ENCODE assay signal across 9 cellular contexts in the genomic region with DNA sequence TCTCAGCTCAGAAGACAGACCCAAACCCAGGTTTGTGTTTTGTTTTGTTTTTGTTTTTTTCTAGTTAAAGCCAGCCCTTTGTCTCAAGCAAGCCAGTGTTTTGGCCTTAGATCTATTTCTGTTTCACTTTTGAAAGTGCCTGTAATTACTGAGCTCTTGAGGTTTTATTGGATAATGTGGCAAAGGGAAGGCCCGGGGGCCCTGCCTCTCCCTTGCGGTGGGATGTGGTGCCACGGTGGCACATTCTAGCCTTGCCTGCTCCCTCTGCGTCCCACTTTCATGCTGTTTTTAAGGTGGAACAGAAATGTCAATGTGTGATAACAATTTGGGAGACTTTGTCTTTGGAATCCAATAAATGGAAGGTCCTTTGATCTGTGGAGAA. TPM values are rescaled to one million over a fixed set of nuclear protein-coding genes. Genes with fewer than 3 reads are reported as not detected.
DNase-seq lines count a peak whose midpoint lies in the region; ATAC-seq and TF ChIP-seq lines count a peak whose summit lies in the region.
"Had no signal": no experiment of that assay in that cellular context is flagged by ENCODE, and none has a peak within 500 bp of the region (broad histone marks: within the 10 kb centered on the region; RNA-seq: fewer than 3 reads in every experiment).

No MANE protein-coding gene starts in this region.

- H3K4me3 Mint-ChIP-seq in activated CD8-positive, alpha-beta memory T cell treated with anti-CD3 and anti-CD28 coated beads, Interleukin-2, amount 10 ng/mL, durations not matched to agents 7 days and 5 days = peak overlapping the region; percentile 97
- H3K4me3 Mint-ChIP-seq in activated CD4-positive, alpha-beta T cell treated with anti-CD3 and anti-CD28 coated beads, Interleukin-2, amount 10 ng/mL, durations not matched to agents 7 days and 5 days = peak overlapping the region; percentile 97
- H3K4me3 Mint-ChIP-seq in stimulated activated naive CD8-positive, alpha-beta T cell treated with anti-CD3 and anti-CD28 coated beads, Interleukin-15, Interleukin-2, amounts not matched to agents 100 ng/mL and 50 ng/mL, for 24 hours = peak overlapping the region; percentile 97

- no peak for ATAC-seq in activated CD8-positive, alpha-beta memory T cell treated with anti-CD3 and anti-CD28 coated beads, Interleukin-2, amount 10 ng/mL, durations not matched to agents 7 days and 5 days
- ATAC-seq: left lobe of liver had no signal

- POLR2A ChIA-PET in activated CD4-positive, alpha-beta T cell treated with anti-CD3 and anti-CD28 coated beads, Interleukin-2, amount 10 ng/mL, durations not matched to agents 7 days and 5 days (lab: Charles Lee) = interaction anchor here (0.6 to 1.3 kb wide), 2 partner anchors 27 to 103 kb away, joined by 3 to 8 read pairs; no protein-coding TSS in a partner anchor

- no peak for TF ChIP-seq POLR2A in lower leg skin (IDR thresholded peaks at IDR 0.05)

- intact Hi-C loops in lower leg skin (cut with DNase I; ENCODE audit: low total_unique reads) = no loop called here
- intact Hi-C loops in posterior cingulate gyrus (cut with DNase I) = loop anchor here (10.0 kb wide), 1 partner anchor 180 kb away; a partner anchor contains a TSS

- peak overlapping the region; percentile 79 to 80 for H3K4me3 ChIP-seq in foreskin fibroblast (ENCODE audit: low read depth in 1 of 2, low read length in 2 of 2)
- no peak overlapping the region for H3K4me3 ChIP-seq in lower leg skin (ENCODE audit: low read depth, poor library complexity, severe bottlenecking)

- peak; percentile 78 for DNase-seq in activated CD8-positive, alpha-beta memory T cell treated with anti-CD3 and anti-CD28 coated beads, Interleukin-2, amount 10 ng/mL, durations not matched to agents 7 days and 5 days
- DNase-seq in activated CD8-positive, alpha-beta memory T cell treated with anti-CD3 and anti-CD28 coated beads, Interleukin-2, amount 50 U/mL, for 48 hours = no peak
- DNase-seq in activated CD4-positive, alpha-beta T cell treated with anti-CD3 and anti-CD28 coated beads, Interleukin-2, amount 10 ng/mL, durations not matched to agents 7 days and 5 days = peak; percentile 77
- DNase-seq in foreskin fibroblast (no peak), HK-2 (ENCODE audit: unreplicated experiment) (no peak), lower leg skin (ENCODE audit: low spot score in 2 of 2) (no peak), posterior cingulate gyrus (no peak)

- peaks cover 45% of the 10 kb centered on the region for H3K4me1 Mint-ChIP-seq in activated CD8-positive, alpha-beta memory T cell treated with anti-CD3 and anti-CD28 coated beads, Interleukin-2, amount 10 ng/mL, durations not matched to agents 7 days and 5 days
- peaks cover 63% of the 10 kb centered on the region for H3K4me1 Mint-ChIP-seq in activated CD4-positive, alpha-beta T cell treated with anti-CD3 and anti-CD28 coated beads, Interleukin-2, amount 10 ng/mL, durations not matched to agents 7 days and 5 days
- peaks cover 80% of the 10 kb centered on the region for H3K4me1 Mint-ChIP-seq in stimulated activated naive CD8-positive, alpha-beta T cell treated with anti-CD3 and anti-CD28 coated beads, Interleukin-15, Interleukin-2, amounts not matched to agents 100 ng/mL and 50 ng/mL, for 24 hours (ENCODE audit: low read depth)

- peaks cover 2% of the 10 kb centered on the region for H3K36me3 Mint-ChIP-seq in activated CD8-positive, alpha-beta memory T cell treated with anti-CD3 and anti-CD28 coated beads, Interleukin-2, amount 10 ng/mL, durations not matched to agents 7 days and 5 days
- H3K36me3 Mint-ChIP-seq in activated CD4-positive, alpha-beta T cell treated with anti-CD3 and anti-CD28 coated beads, Interleukin-2, amount 10 ng/mL, durations not matched to agents 7 days and 5 days (ENCODE audit: low read depth) = peaks cover 12% of the 10 kb centered on the region
- peaks cover 6% of the 10 kb centered on the region for H3K36me3 Mint-ChIP-seq in stimulated activated naive CD8-positive, alpha-beta T cell treated with anti-CD3 and anti-CD28 coated beads, Interleukin-15, Interleukin-2, amounts not matched to agents 100 ng/mL and 50 ng/mL, for 24 hours (ENCODE audit: low read depth)

- peak overlapping the region; percentile 12 for H3K27ac Mint-ChIP-seq in activated CD8-positive, alpha-beta memory T cell treated with anti-CD3 and anti-CD28 coated beads, Interleukin-2, amount 10 ng/mL, durations not matched to agents 7 days and 5 days
- H3K27ac Mint-ChIP-seq in activated CD4-positive, alpha-beta T cell treated with anti-CD3 and anti-CD28 coated beads, Interleukin-2, amount 10 ng/mL, durations not matched to agents 7 days and 5 days = peak overlapping the region; percentile 83
- H3K27ac Mint-ChIP-seq in stimulated activated naive CD8-positive, alpha-beta T cell treated with anti-CD3 and anti-CD28 coated beads, Interleukin-15, Interleukin-2, amounts not matched to agents 100 ng/mL and 50 ng/mL, for 24 hours = peak overlapping the region; percentile 76

- 24 to 31% methylated on average over 4 of the region's 4 CpGs for WGBS in lower leg skin, 2 donors

- H3K9me3 Mint-ChIP-seq in activated CD8-positive, alpha-beta memory T cell treated with anti-CD3 and anti-CD28 coated beads, Interleukin-2, amount 10 ng/mL, durations not matched to agents 7 days and 5 days (ENCODE audit: low read depth) = no peaks in the 10 kb centered on the region
- peaks cover 7% of the 10 kb centered on the region for H3K9me3 Mint-ChIP-seq in activated CD4-positive, alpha-beta T cell treated with anti-CD3 and anti-CD28 coated beads, Interleukin-2, amount 10 ng/mL, durations not matched to agents 7 days and 5 days
- no peaks in the 10 kb centered on the region for H3K9me3 Mint-ChIP-seq in stimulated activated naive CD8-positive, alpha-beta T cell treated with anti-CD3 and anti-CD28 coated beads, Interleukin-15, Interleukin-2, amounts not matched to agents 100 ng/mL and 50 ng/mL, for 24 hours

- no peak for TF ChIP-seq CTCF in foreskin fibroblast (IDR thresholded peaks at IDR 0.05; ENCODE audit: low read depth, low read length)
- TF ChIP-seq CTCF in lower leg skin (IDR thresholded peaks at IDR 0.05) = no peak

- CTCF ChIA-PET in activated CD8-positive, alpha-beta memory T cell treated with anti-CD3 and anti-CD28 coated beads, Interleukin-2, amount 10 ng/mL, durations not matched to agents 7 days and 5 days (lab: Charles Lee) = interaction anchor here (0.6 to 7.2 kb wide), 4 partner anchors 9 to 163 kb away, joined by 3 to 111 read pairs (median 34); no protein-coding TSS in a partner anchor
- CTCF ChIA-PET in activated CD4-positive, alpha-beta T cell treated with anti-CD3 and anti-CD28 coated beads, Interleukin-2, amount 10 ng/mL, durations not matched to agents 7 days and 5 days (lab: Charles Lee) = interaction anchor here (1.1 to 5.7 kb wide), 8 partner anchors 10 to 181 kb away, joined by 3 to 31 read pairs (median 4); no protein-coding TSS in a partner anchor

- no peaks in the 10 kb centered on the region for H3K27me3 Mint-ChIP-seq in activated CD8-positive, alpha-beta memory T cell treated with anti-CD3 and anti-CD28 coated beads, Interleukin-2, amount 10 ng/mL, durations not matched to agents 7 days and 5 days
- H3K27me3 Mint-ChIP-seq in activated CD4-positive, alpha-beta T cell treated with anti-CD3 and anti-CD28 coated beads, Interleukin-2, amount 10 ng/mL, durations not matched to agents 7 days and 5 days = no peaks in the 10 kb centered on the region
- no peaks in the 10 kb centered on the region for H3K27me3 Mint-ChIP-seq in stimulated activated naive CD8-positive, alpha-beta T cell treated with anti-CD3 and anti-CD28 coated beads, Interleukin-15, Interleukin-2, amounts not matched to agents 100 ng/mL and 50 ng/mL, for 24 hours

RNA-seq across cellular contexts. Expression of a gene that starts 2.5 kb away (rescaled TPM):
- 10 to 100 TPM; 29.0 to 47.0 TPM for total RNA-seq in activated CD8-positive, alpha-beta memory T cell treated with anti-CD3 and anti-CD28 coated beads, Interleukin-2, amount 10 ng/mL, durations not matched to agents 7 days and 5 days
- total RNA-seq in activated CD4-positive, alpha-beta T cell treated with anti-CD3 and anti-CD28 coated beads, Interleukin-2, amount 10 ng/mL, durations not matched to agents 7 days and 5 days = 10 to 100 TPM; 61.6 to 63.6 TPM
- total RNA-seq in lower leg skin = 10 to 100 TPM; 26.4 to 45.7 (median 36.9) TPM

Comparison
In these comparisons a context has a peak if more than half of its experiments do, and no peak if none do; other contexts are left out.
1. DNase-seq: peak in activated CD8-positive, alpha-beta memory T cell treated with anti-CD3 and anti-CD28 coated beads, Interleukin-2, amount 10 ng/mL, durations not matched to agents 7 days and 5 days (single experiment) and activated CD4-positive, alpha-beta T cell treated with anti-CD3 and anti-CD28 coated beads, Interleukin-2, amount 10 ng/mL, durations not matched to agents 7 days and 5 days (single experiment); none in activated CD8-positive, alpha-beta memory T cell treated with anti-CD3 and anti-CD28 coated beads, Interleukin-2, amount 50 U/mL, for 48 hours (single experiment), foreskin fibroblast (0 of 2), HK-2 (single experiment), lower leg skin (0 of 2) and posterior cingulate gyrus (0 of 10).
2. H3K27ac Mint-ChIP-seq: peak in every context shown above with its lines; median percentile 83 in activated CD4-positive, alpha-beta T cell treated with anti-CD3 and anti-CD28 coated beads, Interleukin-2, amount 10 ng/mL, durations not matched to agents 7 days and 5 days; 76 in stimulated activated naive CD8-positive, alpha-beta T cell treated with anti-CD3 and anti-CD28 coated beads, Interleukin-15, Interleukin-2, amounts not matched to agents 100 ng/mL and 50 ng/mL, for 24 hours; 12 in activated CD8-positive, alpha-beta memory T cell treated with anti-CD3 and anti-CD28 coated beads, Interleukin-2, amount 10 ng/mL, durations not matched to agents 7 days and 5 days.
3. Peak in every context shown above with its lines, with median percentiles within 50 percentile points of each other: H3K4me3 Mint-ChIP-seq.